ENCODE assay signal across 30 cellular contexts in genomic region chr13:67137044-67137735, GRCh38.
DNase-seq lines count a peak whose midpoint lies in the region; ATAC-seq and TF ChIP-seq lines count a peak whose summit lies in the region.
"Had no signal": no experiment of that assay in that cellular context is flagged by ENCODE, and none has a peak within 500 bp of the region (broad histone marks: within the 10 kb centered on the region; RNA-seq: fewer than 3 reads in every experiment).

No MANE protein-coding gene starts in this region.

- no peak overlapping the region for H3K4me3 ChIP-seq in OCI-LY1 (ENCODE audit: low read depth, low read length, poor library complexity, severe bottlenecking)
- H3K4me3 ChIP-seq in hepatocyte: no peak overlapping the region
- H3K4me3 ChIP-seq: body of pancreas, mucosa of descending colon, psoas muscle, SK-N-MC had no signal

- no peak overlapping the region; the same call in 1 of the 2 replicates for H3K9ac ChIP-seq in OCI-LY1 (ENCODE audit: low read length)

- peak overlapping the region; percentile 2 for H3K27ac Mint-ChIP-seq in chondrocyte (ENCODE audit: unreplicated experiment)
- H3K27ac Mint-ChIP-seq: activated T-cell treated with anti-CD3 and anti-CD28 coated beads, Interleukin-2, amount 50 U/mL, for 24 hours; CD8-positive, alpha-beta memory T cell; natural killer cell; stimulated activated memory B cell treated with anti-CD40 and anti-IgM and Interleukin-4, amounts not matched to agents 10 μg/mL and 1 μg/mL and 100 μg/mL, for 72 hours; T-helper 1 cell treated with Interleukin-12 subunit alpha and Interleukin-12 subunit beta and Interleukin-4 antibody, amounts not matched to agents 30 μg/mL and 1 μg/mL, for 36 hours; type B pancreatic cell had no signal

- H2AFZ ChIP-seq in OCI-LY1 (ENCODE audit: low read length) (peak overlapping the region; percentile 89), hepatocyte (no peak overlapping the region)

- no peaks in the 10 kb centered on the region for H3K9me3 Mint-ChIP-seq in chondrocyte (ENCODE audit: low read depth)
- H3K9me3 Mint-ChIP-seq: activated T-cell treated with anti-CD3 and anti-CD28 coated beads, Interleukin-2, amount 50 U/mL, for 24 hours; stimulated activated memory B cell treated with anti-CD40 and anti-IgM and Interleukin-4, amounts not matched to agents 10 μg/mL and 1 μg/mL and 100 μg/mL, for 72 hours; T-helper 1 cell treated with Interleukin-12 subunit alpha and Interleukin-12 subunit beta and Interleukin-4 antibody, amounts not matched to agents 30 μg/mL and 1 μg/mL, for 36 hours; type B pancreatic cell had no signal

- ATAC-seq in HG02981 (IDR thresholded peaks at IDR 0.05; ENCODE audit: unreplicated experiment): no peak
- ATAC-seq: body of pancreas; mucosa of descending colon; natural killer cell; stimulated activated memory B cell treated with anti-CD40 and anti-IgM and Interleukin-4, amounts not matched to agents 10 μg/mL and 1 μg/mL and 100 μg/mL, for 72 hours had no signal

- no peak overlapping the region for H3K4me2 ChIP-seq in OCI-LY1 (ENCODE audit: low read length)
- H3K4me2 ChIP-seq in hepatocyte: no peak overlapping the region

- H3F3A ChIP-seq in OCI-LY1 (ENCODE audit: insufficient read depth, low read length): no peaks in the 10 kb centered on the region

- H3K4me1 ChIP-seq in OCI-LY1 (ENCODE audit: insufficient read depth, low read length, severe bottlenecking) (peaks cover 57% of the 10 kb centered on the region), hepatocyte (ENCODE audit: insufficient read depth) (no peaks in the 10 kb centered on the region)
- H3K4me1 ChIP-seq: psoas muscle had no signal

- no peaks in the 10 kb centered on the region for H3K79me2 ChIP-seq in OCI-LY1 (ENCODE audit: insufficient read depth, low read length)
- H3K79me2 ChIP-seq in hepatocyte: no peaks in the 10 kb centered on the region

- DNase-seq in HCEC 1CT (peak; percentile 36), chondrocyte (ENCODE audit: low spot score) (no peak), hepatocyte (ENCODE audit: low spot score) (no peak), GM20000 (ENCODE audit: low spot score) (no peak), NCI-H345 (lab: John Stamatoyannopoulos, UW) (no peak), EL (no peak)
- DNase-seq: activated CD4-positive, alpha-beta T cell treated with anti-CD3 and anti-CD28 coated beads, Interleukin-2, amount 50 U/mL, for 1 hour; activated CD4-positive, CD25-positive, alpha-beta regulatory T cell; activated gamma-delta T cell treated with Interleukin-2 at 50 U/mL for 16 hours; activated T-cell treated with anti-CD3 and anti-CD28 coated beads, Interleukin-2, amount 50 U/mL, for 24 hours; BE2C; body of pancreas; CD8-positive, alpha-beta memory T cell; DMS 273 treated with DMSO at 0.1 percent for 48 hours; H7; mucosa of descending colon; natural killer cell; NCI-H1436; NCI-H2081 treated with DMSO at 0.1 percent for 48 hours; NCI-H446 treated with DMSO at 0.1 percent for 48 hours; occipital lobe; psoas muscle; substantia nigra had no signal

- H3K9me2 ChIP-seq in OCI-LY1 (ENCODE audit: low read depth, low read length) (no peaks in the 10 kb centered on the region), hepatocyte (replicated peaks; ENCODE audit: insufficient read depth) (no peaks in the 10 kb centered on the region)

- TF ChIP-seq CTCF in OCI-LY1 (IDR thresholded peaks at IDR 0.05; ENCODE audit: low read length) (no peak), chondrocyte (IDR thresholded peaks at IDR 0.05) (no peak), hepatocyte (IDR thresholded peaks at IDR 0.05; ENCODE audit: poor library complexity) (no peak), GM20000 (IDR thresholded peaks at IDR 0.05; ENCODE audit: extremely low read depth, missing control alignments) (no peak)

- H3K4me1 Mint-ChIP-seq in chondrocyte (ENCODE audit: low read depth): peaks cover 26% of the 10 kb centered on the region
- H3K4me1 Mint-ChIP-seq: CD8-positive, alpha-beta memory T cell; stimulated activated memory B cell treated with anti-CD40 and anti-IgM and Interleukin-4, amounts not matched to agents 10 μg/mL and 1 μg/mL and 100 μg/mL, for 72 hours had no signal

- H4K20me1 ChIP-seq in OCI-LY1 (ENCODE audit: insufficient read depth, low read length): no peaks in the 10 kb centered on the region
- no peaks in the 10 kb centered on the region for H4K20me1 ChIP-seq in hepatocyte (ENCODE audit: insufficient read depth, poor library complexity, severe bottlenecking)

- H3K36me3 Mint-ChIP-seq in chondrocyte (ENCODE audit: low read depth): no peaks in the 10 kb centered on the region
- H3K36me3 Mint-ChIP-seq: CD8-positive, alpha-beta memory T cell; natural killer cell; stimulated activated memory B cell treated with anti-CD40 and anti-IgM and Interleukin-4, amounts not matched to agents 10 μg/mL and 1 μg/mL and 100 μg/mL, for 72 hours; type B pancreatic cell had no signal

- peak overlapping the region; percentile 51 for H3K27ac ChIP-seq in OCI-LY1 (ENCODE audit: low read depth, low read length, poor library complexity, severe bottlenecking)
- peak overlapping the region; percentile 11 for H3K27ac ChIP-seq in hepatocyte
- H3K27ac ChIP-seq: HL-60, psoas muscle, SK-N-MC had no signal

- H3K36me3 ChIP-seq in OCI-LY1 (ENCODE audit: insufficient read depth, low read length) (no peaks in the 10 kb centered on the region), hepatocyte (replicated peaks; ENCODE audit: insufficient read depth, low read depth) (no peaks in the 10 kb centered on the region)
- H3K36me3 ChIP-seq: BE2C had no signal

- WGBS in hepatocyte (ENCODE audit: low lambda C conversion rate, missing lambda C conversion rate): 56% methylated on average over 6 of the region's 6 CpGs

- no peak overlapping the region for H3K4me3 Mint-ChIP-seq in chondrocyte (ENCODE audit: unreplicated experiment)
- H3K4me3 Mint-ChIP-seq: activated T-cell treated with anti-CD3 and anti-CD28 coated beads, Interleukin-2, amount 50 U/mL, for 24 hours; CD8-positive, alpha-beta memory T cell; natural killer cell; stimulated activated memory B cell treated with anti-CD40 and anti-IgM and Interleukin-4, amounts not matched to agents 10 μg/mL and 1 μg/mL and 100 μg/mL, for 72 hours; T-helper 1 cell treated with Interleukin-12 subunit alpha and Interleukin-12 subunit beta and Interleukin-4 antibody, amounts not matched to agents 30 μg/mL and 1 μg/mL, for 36 hours; type B pancreatic cell had no signal

- H3K9me3 ChIP-seq in OCI-LY1 (ENCODE audit: low read length) (no peaks in the 10 kb centered on the region), hepatocyte (ENCODE audit: low read depth) (no peaks in the 10 kb centered on the region)
- H3K9me3 ChIP-seq: BE2C, body of pancreas, mucosa of descending colon, psoas muscle had no signal

- no peaks in the 10 kb centered on the region for H3K27me3 ChIP-seq in OCI-LY1 (ENCODE audit: insufficient read depth, low read length)
- no peaks in the 10 kb centered on the region for H3K27me3 ChIP-seq in hepatocyte
- H3K27me3 ChIP-seq: BE2C, body of pancreas had no signal

- H3K27me3 Mint-ChIP-seq in chondrocyte (ENCODE audit: low read depth): no peaks in the 10 kb centered on the region
- H3K27me3 Mint-ChIP-seq: activated T-cell treated with anti-CD3 and anti-CD28 coated beads, Interleukin-2, amount 50 U/mL, for 24 hours; CD8-positive, alpha-beta memory T cell; stimulated activated memory B cell treated with anti-CD40 and anti-IgM and Interleukin-4, amounts not matched to agents 10 μg/mL and 1 μg/mL and 100 μg/mL, for 72 hours; type B pancreatic cell had no signal
